In genomic region chr3:124246949-124247348, GRCh38 we compare ENCODE assay signal across 8 cellular contexts.
A peak's percentile ranks its signal among the peaks of the same experiment; 100 is the strongest.
DNase-seq lines count a peak whose midpoint lies in the region; TF ChIP-seq lines count a peak whose summit lies in the region.

No MANE protein-coding gene starts in this region.

- H3K36me3 ChIP-seq in BE2C = no peaks in the 10 kb centered on the region

- H3K4me1 ChIP-seq in BE2C = peaks cover 45% of the 10 kb centered on the region

- no peaks in the 10 kb centered on the region for H3K9me3 ChIP-seq in BE2C

- DNase-seq in BE2C = peak; percentile 60
- DNase-seq in HT-29 (ENCODE audit: low spot score) = peak; percentile 63
- peak; percentile 23 for DNase-seq in RPMI8226
- peak; percentile 34 for DNase-seq in inferior parietal cortex (ENCODE audit: extremely low spot score)
- DNase-seq in midbrain (lab: John Stamatoyannopoulos, UW) = no peak
- DNase-seq in GOT3 (lab: John Stamatoyannopoulos, UW) = no peak
- no peak for DNase-seq in UCSD-AML1 (lab: John Stamatoyannopoulos, UW; ENCODE audit: unreplicated experiment)
- no peak for DNase-seq in glomerular visceral epithelial cell (ENCODE audit: extremely low spot score)

- TF ChIP-seq CTCF in BE2C (IDR thresholded peaks at IDR 0.05; ENCODE audit: low read depth, low read length) = peak; percentile 90

- no peak overlapping the region for H3K4me3 ChIP-seq in BE2C (ENCODE audit: low read depth, low read length)

- no peaks in the 10 kb centered on the region for H3K27me3 ChIP-seq in BE2C

Comparison
In these comparisons a context has a peak if more than half of its experiments do, and no peak if none do; other contexts are left out.
1. DNase-seq: peak in BE2C (single experiment), HT-29 (single experiment), RPMI8226 (single experiment) and inferior parietal cortex (single experiment); none in midbrain (single experiment), GOT3 (single experiment), UCSD-AML1 (single experiment) and glomerular visceral epithelial cell (single experiment).